ENCODE assay signal across 8 cellular contexts in the genomic region with DNA sequence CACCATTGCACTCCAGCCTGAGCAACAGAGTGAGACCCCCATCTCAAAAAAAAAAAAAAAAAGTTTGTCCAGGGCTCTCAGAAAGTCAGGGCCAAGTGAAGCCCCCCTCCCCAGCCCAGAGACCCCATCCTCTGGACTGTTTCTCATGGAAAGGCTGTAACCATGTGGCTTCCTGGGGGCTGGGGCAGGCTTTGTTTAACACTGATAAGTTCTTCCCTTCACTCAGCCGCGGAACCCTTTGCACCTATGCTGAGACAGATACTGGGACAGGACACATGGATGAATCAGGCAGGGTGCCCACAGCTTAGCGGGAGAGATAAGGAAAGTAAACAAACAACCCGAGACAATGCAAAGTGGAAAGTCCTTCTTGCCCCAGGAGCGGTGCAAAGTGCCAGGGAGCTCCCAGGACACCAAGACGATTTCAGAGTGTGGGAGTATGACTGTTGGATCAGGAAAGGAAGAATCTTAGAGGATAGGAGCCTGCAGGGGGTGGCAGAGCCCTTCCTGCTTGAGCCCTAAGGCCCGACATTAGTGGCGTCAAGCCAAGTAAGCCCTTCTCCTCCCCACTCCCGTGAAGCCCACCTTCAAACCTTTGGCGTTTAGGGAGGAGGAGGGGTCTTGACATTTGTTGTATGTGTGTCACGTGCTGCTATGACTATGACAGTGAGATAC. TPM values are rescaled to one million over a fixed set of nuclear protein-coding genes. Genes with fewer than 3 reads are reported as not detected.
DNase-seq lines count a peak whose midpoint lies in the region; ATAC-seq, FAIRE-seq and TF ChIP-seq lines count a peak whose summit lies in the region.

No MANE protein-coding gene starts in this region.

- H3K9ac ChIP-seq in astrocyte (ENCODE audit: low read length): no peak overlapping the region
- H3K9ac ChIP-seq in mesendoderm (ENCODE audit: low read length): no peak overlapping the region

- H3K36me3 ChIP-seq in astrocyte (ENCODE audit: insufficient read depth, low read length) (no peaks in the 10 kb centered on the region), mesendoderm (ENCODE audit: control insufficient read depth, insufficient read depth, low read length) (no peaks in the 10 kb centered on the region)

- H2AK5ac ChIP-seq in mesendoderm (ENCODE audit: low read length): no peak overlapping the region

- no peaks in the 10 kb centered on the region for H3K4me1 Mint-ChIP-seq in astrocyte (ENCODE audit: low read depth, unreplicated experiment)

- TF ChIP-seq CTCF in astrocyte (IDR thresholded peaks at IDR 0.05; ENCODE audit: insufficient read depth, low read depth, low read length): peak; percentile 7

- H3K4me1 ChIP-seq in astrocyte (ENCODE audit: insufficient read depth, low read length) (peaks cover 3% of the 10 kb centered on the region), mesendoderm (ENCODE audit: control insufficient read depth, low read depth, low read length) (no peaks in the 10 kb centered on the region)

- H3K4me3 Mint-ChIP-seq in astrocyte (ENCODE audit: unreplicated experiment): no peak overlapping the region

- peaks cover 2% of the 10 kb centered on the region for H3K9me3 Mint-ChIP-seq in astrocyte (ENCODE audit: unreplicated experiment)

- no peaks in the 10 kb centered on the region for H4K20me1 ChIP-seq in astrocyte (ENCODE audit: insufficient read depth, low read length)

- H2BK5ac ChIP-seq in mesendoderm (ENCODE audit: low read length): no peak overlapping the region

- H3K36me3 Mint-ChIP-seq in astrocyte (ENCODE audit: low read depth, unreplicated experiment): no peaks in the 10 kb centered on the region

- H4K5ac ChIP-seq in mesendoderm (ENCODE audit: low read length): no peak overlapping the region

- ATAC-seq in GM21723 (IDR thresholded peaks at IDR 0.05; ENCODE audit: unreplicated experiment) (no peak), HG03039 (IDR thresholded peaks at IDR 0.05; ENCODE audit: unreplicated experiment) (no peak), HG02623 (IDR thresholded peaks at IDR 0.05; ENCODE audit: unreplicated experiment) (no peak)

- no peak overlapping the region for H4K8ac ChIP-seq in mesendoderm (ENCODE audit: low read depth, low read length)

- H3K27me3 ChIP-seq in astrocyte (ENCODE audit: insufficient read depth, low read length) (peaks cover 6% of the 10 kb centered on the region), mesendoderm (ENCODE audit: insufficient read depth, low read length, poor library complexity) (no peaks in the 10 kb centered on the region)

- H3K4me2 ChIP-seq in astrocyte (ENCODE audit: low read length): peak overlapping the region; percentile 8
- H3K4me2 ChIP-seq in mesendoderm (ENCODE audit: low read length): no peak overlapping the region

- no peak overlapping the region for H3K4ac ChIP-seq in mesendoderm (ENCODE audit: low read depth, low read length)

- no peaks in the 10 kb centered on the region for H3K9me3 ChIP-seq in astrocyte (ENCODE audit: insufficient read depth, low read depth, low read length)

- no peak overlapping the region for H2BK120ac ChIP-seq in mesendoderm (ENCODE audit: low read depth, low read length)

- H2BK15ac ChIP-seq in mesendoderm (replicated peaks; ENCODE audit: low read depth): no peak overlapping the region

- H2AFZ ChIP-seq in astrocyte (ENCODE audit: low read depth, low read length): no peak overlapping the region

- no peak overlapping the region for H3K27ac Mint-ChIP-seq in astrocyte (ENCODE audit: unreplicated experiment)

- no peak overlapping the region for H3K4me3 ChIP-seq in astrocyte (ENCODE audit: insufficient read depth, low read depth, low read length)
- no peak overlapping the region for H3K4me3 ChIP-seq in mesendoderm (ENCODE audit: low read length)

- WGBS in mesendoderm (ENCODE audit: extremely low coverage, insufficient coverage, low lambda C conversion rate): no CpG with 5 or more reads among the region's 11 CpGs

- H3K27ac ChIP-seq in astrocyte (ENCODE audit: low read depth, low read length) (no peak overlapping the region), mesendoderm (ENCODE audit: low read depth, low read length) (no peak overlapping the region)

- H3K56ac ChIP-seq in mesendoderm (ENCODE audit: low read length): no peak overlapping the region

- no peaks in the 10 kb centered on the region for H3K79me1 ChIP-seq in mesendoderm (ENCODE audit: low read length)

- H3K79me2 ChIP-seq in astrocyte (ENCODE audit: insufficient read depth, low read length): no peaks in the 10 kb centered on the region
- no peaks in the 10 kb centered on the region for H3K79me2 ChIP-seq in mesendoderm (ENCODE audit: control insufficient read depth, insufficient read depth, low read length)

- DNase-seq in COLO829 (ENCODE audit: low spot score) (peak; percentile 63), Kasumi-1 (lab: John Stamatoyannopoulos, UW) (peak; percentile 25 to 52), astrocyte (ENCODE audit: low read depth) (no peak), mesendoderm (peak; percentile 96), SHP77 treated with DMSO at 0.1 percent for 48 hours (lab: John Stamatoyannopoulos, UW) (no peak)

- no peak for FAIRE-seq in astrocyte (lab: Jason Lieb, UNC)

- H3K18ac ChIP-seq in mesendoderm (ENCODE audit: low read length): no peak overlapping the region

- H3K23ac ChIP-seq in mesendoderm (ENCODE audit: low read length): no peak overlapping the region

- H3K27me3 Mint-ChIP-seq in astrocyte (ENCODE audit: low read depth, unreplicated experiment): peaks cover 26% of the 10 kb centered on the region

RNA-seq across cellular contexts. Expression of a gene that starts 11.6 kb away (rescaled TPM):
- total RNA-seq in astrocyte: 0.41 TPM in 1 of 2 replicates, not detected in the other
- 1.6 TPM for polyA plus RNA-seq in mesendoderm (2013, experiment 1 of 2)
- 2.0 TPM for polyA plus RNA-seq in mesendoderm (2013, experiment 2 of 2)

RNA-seq across cellular contexts. Expression of a gene that starts 34.4 kb away (rescaled TPM):
- 54.8 and 58.6 TPM in 2 replicates for total RNA-seq in astrocyte
- polyA plus RNA-seq in mesendoderm (2013, experiment 1 of 2): 19.9 TPM
- 18.5 TPM for polyA plus RNA-seq in mesendoderm (2013, experiment 2 of 2)

RNA-seq across cellular contexts. Expression of a gene that starts 54.9 kb away (rescaled TPM):
- total RNA-seq in astrocyte: 2.9 and 3.6 TPM in 2 replicates
- 1.1 TPM for polyA plus RNA-seq in mesendoderm (2013, experiment 1 of 2)
- polyA plus RNA-seq in mesendoderm (2013, experiment 2 of 2): 1.1 TPM

RNA-seq across cellular contexts. Expression of a gene that starts 55.2 kb away (rescaled TPM):
- total RNA-seq in astrocyte: 27.6 and 30.1 TPM in 2 replicates
- polyA plus RNA-seq in mesendoderm (2013, experiment 1 of 2): 45.0 TPM
- 45.5 TPM for polyA plus RNA-seq in mesendoderm (2013, experiment 2 of 2)

Comparison
In these comparisons a context has a peak if more than half of its experiments do, and no peak if none do; other contexts are left out.
1. DNase-seq: peak in COLO829 (single experiment), Kasumi-1 (2 of 2) and mesendoderm (single experiment); none in astrocyte (single experiment) and SHP77 treated with DMSO at 0.1 percent for 48 hours (single experiment).